3 cellular contexts compared by ENCODE assay signal in genomic region chr2:22900674-22901073, GRCh38.
A peak's percentile ranks its signal among the peaks of the same experiment; 100 is the strongest.
TF ChIP-seq lines count a peak whose summit lies in the region.

No MANE protein-coding gene starts in this region.

TF ChIP-seq in A549, 52 proteins besides CTCF, POLR2A, EP300 and RAD21 (continued from another document):
- TF ChIP-seq, protein P1, sequence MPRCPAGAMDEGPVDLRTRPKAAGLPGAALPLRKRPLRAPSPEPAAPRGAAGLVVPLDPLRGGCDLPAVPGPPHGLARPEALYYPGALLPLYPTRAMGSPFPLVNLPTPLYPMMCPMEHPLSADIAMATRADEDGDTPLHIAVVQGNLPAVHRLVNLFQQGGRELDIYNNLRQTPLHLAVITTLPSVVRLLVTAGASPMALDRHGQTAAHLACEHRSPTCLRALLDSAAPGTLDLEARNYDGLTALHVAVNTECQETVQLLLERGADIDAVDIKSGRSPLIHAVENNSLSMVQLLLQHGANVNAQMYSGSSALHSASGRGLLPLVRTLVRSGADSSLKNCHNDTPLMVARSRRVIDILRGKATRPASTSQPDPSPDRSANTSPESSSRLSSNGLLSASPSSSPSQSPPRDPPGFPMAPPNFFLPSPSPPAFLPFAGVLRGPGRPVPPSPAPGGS (IDR thresholded peaks at IDR 0.05), result no peak
- no peak for TF ChIP-seq EHMT2 (IDR thresholded peaks at IDR 0.05; ENCODE audit: low read depth)
- no peak for TF ChIP-seq GATA3 (IDR thresholded peaks at IDR 0.05; ENCODE audit: borderline replicate concordance)
- TF ChIP-seq, protein P2, sequence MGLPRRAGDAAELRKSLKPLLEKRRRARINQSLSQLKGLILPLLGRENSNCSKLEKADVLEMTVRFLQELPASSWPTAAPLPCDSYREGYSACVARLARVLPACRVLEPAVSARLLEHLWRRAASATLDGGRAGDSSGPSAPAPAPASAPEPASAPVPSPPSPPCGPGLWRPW (IDR thresholded peaks at IDR 0.05), result no peak
- TF ChIP-seq KDM5A (IDR thresholded peaks at IDR 0.05), result 0 out of 2 replicates have a peak, but pooled peaks have one; percentile 37
- TF ChIP-seq MAZ (IDR thresholded peaks at IDR 0.05; ENCODE audit: borderline replicate concordance, low read depth, low read length), result no peak
- TF ChIP-seq FOSL2 (IDR thresholded peaks at IDR 0.05), result no peak
- no peak for TF ChIP-seq FOSL2 (CRISPR knock-in tag; IDR thresholded peaks at IDR 0.05)

TF ChIP-seq in neural cell, 6 proteins besides CTCF, POLR2A, EP300 and RAD21 (continued from another document):
- no peak for TF ChIP-seq MXI1 (conservative IDR thresholded peaks at IDR 0.05; ENCODE audit: poor library complexity, severe bottlenecking)
- TF ChIP-seq REST (IDR thresholded peaks at IDR 0.05; ENCODE audit: borderline replicate concordance), result no peak
- TF ChIP-seq EZH2 (IDR thresholded peaks at IDR 0.05; ENCODE audit: borderline replicate concordance, insufficient read depth, low read length, poor library complexity, severe bottlenecking), result no peak

TF ChIP-seq in SK-N-SH treated with all-trans-retinoic acid at 6 μM for 48 hours, 23 proteins besides CTCF, POLR2A, EP300 and RAD21 (continued from another document):
- TF ChIP-seq ZNF565 (CRISPR knock-in tag; conservative IDR thresholded peaks at IDR 0.05; ENCODE audit: low read depth) (no peak), POU6F1 (CRISPR knock-in tag; IDR thresholded peaks at IDR 0.05; ENCODE audit: borderline replicate concordance, low read depth) (no peak), GLIS3 (CRISPR knock-in tag; IDR thresholded peaks at IDR 0.05) (no peak), ZFP3 (CRISPR knock-in tag; IDR thresholded peaks at IDR 0.05) (no peak), TCF4 (CRISPR knock-in tag; IDR thresholded peaks at IDR 0.05; ENCODE audit: borderline replicate concordance) (no peak), SNAI2 (CRISPR knock-in tag; IDR thresholded peaks at IDR 0.05) (no peak), BACH2 (CRISPR knock-in tag; IDR thresholded peaks at IDR 0.05; ENCODE audit: borderline replicate concordance) (no peak), ZC3H10 (CRISPR knock-in tag; IDR thresholded peaks at IDR 0.05) (no peak), CSDC2 (CRISPR knock-in tag; IDR thresholded peaks at IDR 0.05) (no peak), ZNF8 (CRISPR knock-in tag; IDR thresholded peaks at IDR 0.05) (no peak)
- TF ChIP-seq, protein P3, sequence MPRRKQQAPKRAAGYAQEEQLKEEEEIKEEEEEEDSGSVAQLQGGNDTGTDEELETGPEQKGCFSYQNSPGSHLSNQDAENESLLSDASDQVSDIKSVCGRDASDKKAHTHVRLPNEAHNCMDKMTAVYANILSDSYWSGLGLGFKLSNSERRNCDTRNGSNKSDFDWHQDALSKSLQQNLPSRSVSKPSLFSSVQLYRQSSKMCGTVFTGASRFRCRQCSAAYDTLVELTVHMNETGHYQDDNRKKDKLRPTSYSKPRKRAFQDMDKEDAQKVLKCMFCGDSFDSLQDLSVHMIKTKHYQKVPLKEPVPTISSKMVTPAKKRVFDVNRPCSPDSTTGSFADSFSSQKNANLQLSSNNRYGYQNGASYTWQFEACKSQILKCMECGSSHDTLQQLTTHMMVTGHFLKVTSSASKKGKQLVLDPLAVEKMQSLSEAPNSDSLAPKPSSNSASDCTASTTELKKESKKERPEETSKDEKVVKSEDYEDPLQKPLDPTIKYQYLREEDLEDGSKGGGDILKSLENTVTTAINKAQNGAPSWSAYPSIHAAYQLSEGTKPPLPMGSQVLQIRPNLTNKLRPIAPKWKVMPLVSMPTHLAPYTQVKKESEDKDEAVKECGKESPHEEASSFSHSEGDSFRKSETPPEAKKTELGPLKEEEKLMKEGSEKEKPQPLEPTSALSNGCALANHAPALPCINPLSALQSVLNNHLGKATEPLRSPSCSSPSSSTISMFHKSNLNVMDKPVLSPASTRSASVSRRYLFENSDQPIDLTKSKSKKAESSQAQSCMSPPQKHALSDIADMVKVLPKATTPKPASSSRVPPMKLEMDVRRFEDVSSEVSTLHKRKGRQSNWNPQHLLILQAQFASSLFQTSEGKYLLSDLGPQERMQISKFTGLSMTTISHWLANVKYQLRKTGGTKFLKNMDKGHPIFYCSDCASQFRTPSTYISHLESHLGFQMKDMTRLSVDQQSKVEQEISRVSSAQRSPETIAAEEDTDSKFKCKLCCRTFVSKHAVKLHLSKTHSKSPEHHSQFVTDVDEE (CRISPR knock-in tag; IDR thresholded peaks at IDR 0.05), result no peak
TF ChIP-seq in SK-N-SH treated with all-trans-retinoic acid at 6 μM for 48 hours: peak in this region for 0.
